1 cellular context compared by ENCODE assay signal in genomic region chr7:23918856-23919255, GRCh38.
A peak's percentile ranks its signal among the peaks of the same experiment; 100 is the strongest.
TF ChIP-seq lines count a peak whose summit lies in the region.

No MANE protein-coding gene starts in this region.

TF ChIP-seq in H1, 55 proteins besides CTCF, POLR2A, EP300 and RAD21:
- TF ChIP-seq SP1 (IDR thresholded peaks at IDR 0.05; ENCODE audit: low read depth, low read length) (0 out of 2 replicates have a peak, but pooled peaks have one; percentile 13), YY1 (IDR thresholded peaks at IDR 0.05; ENCODE audit: low read depth, low read length) (0 out of 2 replicates have a peak, but pooled peaks have one; percentile 5), E2F6 (IDR thresholded peaks at IDR 0.05) (peak; percentile 65; the same call in 1 of the 2 replicates), TCF12 (IDR thresholded peaks at IDR 0.05; ENCODE audit: low read depth, low read length) (peak; percentile 85; the same call in 1 of the 2 replicates), SIN3A (conservative IDR thresholded peaks at IDR 0.05 in 1 of 2, IDR thresholded peaks at IDR 0.05 in 1 of 2; ENCODE audit: low read depth in 1 of 2, low read length in 2 of 2) (0 out of 4 replicates have a peak, but pooled peaks of 1 of the 2 experiments have one; percentile 25), PHF8 (conservative IDR thresholded peaks at IDR 0.05; ENCODE audit: low read depth, low read length) (no peak), RBBP5 (IDR thresholded peaks at IDR 0.05; ENCODE audit: borderline replicate concordance, low read depth, low read length) (no peak), NANOG (IDR thresholded peaks at IDR 0.05; ENCODE audit: insufficient read depth, low read depth, low read length, poor library complexity, severe bottlenecking) (peak; percentile 84), RXRA (IDR thresholded peaks at IDR 0.05; ENCODE audit: insufficient read depth, low read depth, low read length) (no peak), TEAD4 (IDR thresholded peaks at IDR 0.05; ENCODE audit: low read depth, low read length) (peak; percentile 74), MAX (IDR thresholded peaks at IDR 0.05) (peak; percentile 80)
